ENCODE assay signal across 31 cellular contexts in the genomic region with DNA sequence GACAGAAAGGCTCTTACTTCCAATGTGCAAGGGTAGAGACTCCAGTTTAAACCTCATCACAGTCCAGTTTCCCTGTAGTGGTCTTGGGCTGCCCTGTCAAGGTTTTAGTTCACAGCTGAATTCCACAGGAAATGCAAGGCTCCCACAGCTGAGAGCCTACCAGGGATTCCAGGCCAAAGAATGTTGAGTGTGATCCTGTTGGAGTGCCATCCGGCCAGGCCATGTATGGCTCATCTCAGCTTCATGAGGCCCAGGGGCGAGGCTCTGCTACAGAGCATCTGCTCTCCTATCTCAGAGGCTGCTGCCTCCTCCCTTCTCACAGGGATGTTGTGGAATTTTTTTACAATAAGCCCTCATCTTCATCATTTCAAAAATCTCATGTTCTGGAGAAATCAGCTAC.
"Had no signal": no experiment of that assay in that cellular context is flagged by ENCODE, and none has a peak within 500 bp of the region (broad histone marks: within the 10 kb centered on the region; RNA-seq: fewer than 3 reads in every experiment).

No MANE protein-coding gene starts in this region.

- H3K27ac Mint-ChIP-seq: activated CD4-positive, alpha-beta memory T cell treated with anti-CD3 and anti-CD28 coated beads, Interleukin-2, amount 10 ng/mL, durations not matched to agents 7 days and 5 days; activated CD4-positive, alpha-beta T cell treated with anti-CD3 and anti-CD28 coated beads, Interleukin-2, amount 10 ng/mL, durations not matched to agents 7 days and 5 days; activated naive CD4-positive, alpha-beta T cell treated with anti-CD3 and anti-CD28 coated beads, Interleukin-2, amount 50 U/mL, for 72 hours; activated naive CD8-positive, alpha-beta T cell treated with anti-CD3 and anti-CD28 coated beads, Interleukin-2, amount 10 ng/mL, durations not matched to agents 7 days and 5 days; activated T-cell treated with anti-CD3 and anti-CD28 coated beads, Interleukin-2, amount 50 U/mL, for 24 hours; activated T-cell treated with anti-CD3 and anti-CD28 coated beads, Interleukin-2, amount 50 U/mL, for 72 hours; brain; T-helper 17 cell; T-helper 2 cell treated with Interferon-gamma antibody and Interleukin-4, amounts not matched to agents 5 μg/mL and 100 μg/mL, for 36 hours had no signal

- H3K4me3 Mint-ChIP-seq: activated CD4-positive, alpha-beta memory T cell treated with anti-CD3 and anti-CD28 coated beads, Interleukin-2, amount 10 ng/mL, durations not matched to agents 7 days and 5 days; activated CD4-positive, alpha-beta T cell treated with anti-CD3 and anti-CD28 coated beads, Interleukin-2, amount 10 ng/mL, durations not matched to agents 7 days and 5 days; activated naive CD4-positive, alpha-beta T cell treated with anti-CD3 and anti-CD28 coated beads, Interleukin-2, amount 10 ng/mL, durations not matched to agents 7 days and 5 days; activated naive CD8-positive, alpha-beta T cell treated with anti-CD3 and anti-CD28 coated beads, Interleukin-2, amount 10 ng/mL, durations not matched to agents 7 days and 5 days; activated T-cell treated with anti-CD3 and anti-CD28 coated beads, Interleukin-2, amount 50 U/mL, for 24 hours; activated T-cell treated with anti-CD3 and anti-CD28 coated beads, Interleukin-2, amount 50 U/mL, for 72 hours; brain; T-helper 17 cell; T-helper 2 cell treated with Interferon-gamma antibody and Interleukin-4, amounts not matched to agents 5 μg/mL and 100 μg/mL, for 36 hours had no signal

- ATAC-seq: activated naive CD4-positive, alpha-beta T cell treated with anti-CD3 and anti-CD28 coated beads, Interleukin-2, amount 50 U/mL, for 72 hours; activated T-cell treated with anti-CD3 and anti-CD28 coated beads, Interleukin-2, amount 50 U/mL, for 72 hours; esophagus mucosa; T-helper 17 cell had no signal

- H3K4me3 ChIP-seq: ascending aorta, breast epithelium, cardiac muscle cell, colonic mucosa had no signal

- H3K4me1 Mint-ChIP-seq: activated CD4-positive, alpha-beta memory T cell treated with anti-CD3 and anti-CD28 coated beads, Interleukin-2, amount 10 ng/mL, durations not matched to agents 7 days and 5 days; activated CD4-positive, alpha-beta T cell treated with anti-CD3 and anti-CD28 coated beads, Interleukin-2, amount 10 ng/mL, durations not matched to agents 7 days and 5 days; activated naive CD4-positive, alpha-beta T cell treated with anti-CD3 and anti-CD28 coated beads, Interleukin-2, amount 10 ng/mL, durations not matched to agents 7 days and 5 days; activated naive CD8-positive, alpha-beta T cell treated with anti-CD3 and anti-CD28 coated beads, Interleukin-2, amount 10 ng/mL, durations not matched to agents 7 days and 5 days; brain; T-helper 17 cell had no signal

- H3K4me1 ChIP-seq: ascending aorta, breast epithelium, colonic mucosa had no signal

- H3K27ac ChIP-seq: ascending aorta, breast epithelium, cardiac muscle cell, colonic mucosa had no signal

- H3K36me3 ChIP-seq: ascending aorta, breast epithelium, cardiac muscle cell, colonic mucosa had no signal

- H3K36me3 Mint-ChIP-seq: activated naive CD4-positive, alpha-beta T cell treated with anti-CD3 and anti-CD28 coated beads, Interleukin-2, amount 10 ng/mL, durations not matched to agents 7 days and 5 days; activated naive CD4-positive, alpha-beta T cell treated with anti-CD3 and anti-CD28 coated beads, Interleukin-2, amount 50 U/mL, for 72 hours; activated naive CD8-positive, alpha-beta T cell treated with anti-CD3 and anti-CD28 coated beads, Interleukin-2, amount 10 ng/mL, durations not matched to agents 7 days and 5 days; brain had no signal

- H3K27me3 ChIP-seq: ascending aorta, breast epithelium, cardiac muscle cell, colonic mucosa had no signal

- FAIRE-seq: frontal cortex had no signal

- DNase-seq: activated CD4-positive, alpha-beta memory T cell treated with anti-CD3 and anti-CD28 coated beads, Interleukin-2, amount 10 ng/mL, durations not matched to agents 7 days and 5 days; activated CD4-positive, alpha-beta T cell treated with anti-CD3 and anti-CD28 coated beads for 1 hour; activated CD4-positive, alpha-beta T cell treated with anti-CD3 and anti-CD28 coated beads for 4 hours; activated CD4-positive, alpha-beta T cell treated with anti-CD3 and anti-CD28 coated beads, Interleukin-2, amount 10 ng/mL, durations not matched to agents 7 days and 5 days; activated CD4-positive, alpha-beta T cell treated with anti-CD3 and anti-CD28 coated beads, Interleukin-2, amount 50 U/mL, for 4 hours; activated CD4-positive, CD25-positive, alpha-beta regulatory T cell; activated CD8-positive, alpha-beta memory T cell treated with anti-CD3 and anti-CD28 coated beads, Interleukin-2, amount 50 U/mL, for 48 hours; activated gamma-delta T cell; activated naive CD4-positive, alpha-beta T cell; activated naive CD4-positive, alpha-beta T cell treated with anti-CD3 and anti-CD28 coated beads, Interleukin-2, amount 10 ng/mL, durations not matched to agents 7 days and 5 days; activated naive CD8-positive, alpha-beta T cell treated with anti-CD3 and anti-CD28 coated beads, Interleukin-2, amount 10 ng/mL, durations not matched to agents 7 days and 5 days; activated T-cell treated with anti-CD3 and anti-CD28 coated beads for 4 hours; activated T-cell treated with anti-CD3 and anti-CD28 coated beads, Interleukin-2, amount 50 U/mL, for 24 hours; activated T-cell treated with anti-CD3 and anti-CD28 coated beads, Interleukin-2, amount 50 U/mL, for 72 hours; central memory CD4-positive, alpha-beta T cell; cerebellar nuclear complex; colonic mucosa; effector CD8-positive, alpha-beta T cell; foreskin fibroblast; head of caudate nucleus; T-helper 1 cell; T-helper 17 cell; T1000 had no signal

- H3K27me3 Mint-ChIP-seq: activated CD4-positive, alpha-beta memory T cell treated with anti-CD3 and anti-CD28 coated beads, Interleukin-2, amount 10 ng/mL, durations not matched to agents 7 days and 5 days; brain had no signal

- H3K9me3 ChIP-seq: ascending aorta, breast epithelium, colonic mucosa had no signal

- H3K9me3 Mint-ChIP-seq: activated CD4-positive, alpha-beta memory T cell treated with anti-CD3 and anti-CD28 coated beads, Interleukin-2, amount 10 ng/mL, durations not matched to agents 7 days and 5 days; activated CD4-positive, alpha-beta T cell treated with anti-CD3 and anti-CD28 coated beads, Interleukin-2, amount 10 ng/mL, durations not matched to agents 7 days and 5 days; activated naive CD4-positive, alpha-beta T cell treated with anti-CD3 and anti-CD28 coated beads, Interleukin-2, amount 10 ng/mL, durations not matched to agents 7 days and 5 days; activated naive CD4-positive, alpha-beta T cell treated with anti-CD3 and anti-CD28 coated beads, Interleukin-2, amount 50 U/mL, for 72 hours; activated naive CD8-positive, alpha-beta T cell treated with anti-CD3 and anti-CD28 coated beads, Interleukin-2, amount 10 ng/mL, durations not matched to agents 7 days and 5 days; activated T-cell treated with anti-CD3 and anti-CD28 coated beads, Interleukin-2, amount 50 U/mL, for 24 hours; activated T-cell treated with anti-CD3 and anti-CD28 coated beads, Interleukin-2, amount 50 U/mL, for 72 hours; T-helper 2 cell treated with Interferon-gamma antibody and Interleukin-4, amounts not matched to agents 5 μg/mL and 100 μg/mL, for 36 hours had no signal
